2 cellular contexts compared by ENCODE assay signal in genomic region chr5:10599113-10599512, GRCh38.
TF ChIP-seq lines count a peak whose summit lies in the region.

No MANE protein-coding gene starts in this region.

TF ChIP-seq in HepG2, 621 proteins besides CTCF, POLR2A, EP300 and RAD21:
- TF ChIP-seq ZNF567 (CRISPR knock-in tag; IDR thresholded peaks at IDR 0.05; ENCODE audit: borderline replicate concordance) (no peak), HNRNPK (IDR thresholded peaks at IDR 0.05; ENCODE audit: low read depth, low read length, poor library complexity, severe bottlenecking) (peak; percentile 71)

TF ChIP-seq in K562, 482 proteins besides CTCF, POLR2A, EP300 and RAD21:
- TF ChIP-seq NR2C1 (IDR thresholded peaks at IDR 0.05) (no peak), NR2C1 (tag; IDR thresholded peaks at IDR 0.05) (no peak), MAFG (tag; conservative IDR thresholded peaks at IDR 0.05) (no peak), CXXC5 (CRISPR knock-in tag; IDR thresholded peaks at IDR 0.05) (no peak), ZNF384 (IDR thresholded peaks at IDR 0.05; ENCODE audit: low read depth, low read length) (peak; percentile 86), CBFA2T3 (IDR thresholded peaks at IDR 0.05) (peak; percentile 22; the same call in 1 of the 2 replicates), ZBTB40 (IDR thresholded peaks at IDR 0.05) (peak; percentile 92), ZBTB40 (CRISPR knock-in tag; IDR thresholded peaks at IDR 0.05) (peak; percentile 87), KLF6 (CRISPR knock-in tag; IDR thresholded peaks at IDR 0.05; ENCODE audit: borderline replicate concordance) (no peak), IRF1 (CRISPR knock-in tag; IDR thresholded peaks at IDR 0.05; ENCODE audit: borderline replicate concordance) (no peak), CBX8 (IDR thresholded peaks at IDR 0.05; ENCODE audit: borderline replicate concordance, extremely low read depth, low read depth, low read length, poor library complexity, severe bottlenecking) (no peak), HNRNPK (IDR thresholded peaks at IDR 0.05; ENCODE audit: low read depth, low read length, poor library complexity, severe bottlenecking) (peak; percentile 50)
